18 cellular contexts compared by ENCODE assay signal in the genomic region with DNA sequence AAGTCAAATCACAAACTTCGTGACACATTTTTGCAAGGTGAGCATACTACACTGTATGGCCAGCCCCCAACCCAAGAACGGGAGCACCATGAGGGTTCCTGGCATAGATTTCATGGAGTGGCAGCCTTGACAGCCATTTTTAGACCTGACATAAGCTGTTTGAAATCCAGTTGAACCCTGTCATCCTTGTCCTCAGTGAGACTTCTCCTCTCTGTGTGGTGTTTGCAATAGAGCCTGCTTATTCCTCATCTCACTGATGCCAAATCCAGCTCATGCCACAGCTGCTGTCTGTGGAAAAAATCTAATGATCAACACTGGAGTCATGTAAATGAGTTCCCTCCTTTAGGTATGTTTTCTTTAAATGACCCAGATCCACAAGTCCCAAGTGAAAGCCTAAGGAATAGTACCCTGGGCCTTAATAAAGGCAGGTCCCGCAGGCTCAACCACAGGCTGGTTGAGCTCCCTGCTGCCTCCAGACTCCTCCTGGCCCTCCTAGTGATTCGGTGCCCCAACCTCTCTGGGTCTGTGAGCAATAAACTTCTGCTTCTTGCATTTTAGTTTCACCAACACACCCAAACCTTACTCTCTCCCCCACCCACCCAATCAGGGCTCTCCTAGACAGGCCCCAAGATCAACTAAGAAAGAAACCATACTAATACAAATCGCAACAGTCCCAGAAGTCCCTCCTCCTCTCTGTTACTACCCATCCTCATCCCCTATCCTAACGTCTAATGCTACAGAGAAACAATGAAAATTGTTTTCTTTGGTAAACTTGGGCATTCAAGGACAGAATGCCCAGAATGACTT. TPM values are rescaled to one million over a fixed set of nuclear protein-coding genes. Genes with fewer than 3 reads are reported as not detected.
DNase-seq lines count a peak whose midpoint lies in the region; ATAC-seq and TF ChIP-seq lines count a peak whose summit lies in the region.
"Had no signal": no experiment of that assay in that cellular context is flagged by ENCODE, and none has a peak within 500 bp of the region (broad histone marks: within the 10 kb centered on the region; RNA-seq: fewer than 3 reads in every experiment).

No MANE protein-coding gene starts in this region.

- no peak for TF ChIP-seq CTCF in RWPE1 (conservative IDR thresholded peaks at IDR 0.05; ENCODE audit: low read depth)

- 74 to 79% methylated on average over 6 of the region's 6 CpGs for WGBS in esophagus, 2 donors

- CTCF ChIA-PET in RWPE1 (lab: Yijun Ruan, JAX): interaction anchor here (0.6 to 0.8 kb wide), 2 partner anchors 53 to 287 kb away, joined by 3 to 4 read pairs; no protein-coding TSS in a partner anchor

- H3K4me1 ChIP-seq in esophagus (ENCODE audit: control insufficient read depth in 2 of 2, insufficient read depth in 2 of 2, low read length in 1 of 2): peaks cover 0 to 1% of the 10 kb centered on the region in 2 donors
- H3K4me1 ChIP-seq in skeletal muscle satellite cell (ENCODE audit: control insufficient read depth, insufficient read depth, low read length): peaks cover 20% of the 10 kb centered on the region
- H3K4me1 ChIP-seq: Peyer's patch had no signal

- peak overlapping the region; percentile 93 for H3K27ac ChIP-seq in RWPE1
- H3K27ac ChIP-seq in esophagus (ENCODE audit: low read depth in 2 of 2, low read length in 1 of 2): peak overlapping the region; percentile 11 to 45
- H3K27ac ChIP-seq: Peyer's patch, thoracic aorta had no signal

- peak overlapping the region; percentile 71 for H3K4me2 ChIP-seq in skeletal muscle satellite cell (ENCODE audit: low read length)

- no peaks in the 10 kb centered on the region for H3K9me3 ChIP-seq in esophagus (ENCODE audit: control insufficient read depth in 2 of 2, insufficient read depth in 1 of 2, low read depth in 1 of 2, low read length in 1 of 2)
- no peaks in the 10 kb centered on the region for H3K9me3 ChIP-seq in skeletal muscle satellite cell (replicated peaks; ENCODE audit: low read length)
- H3K9me3 ChIP-seq: Peyer's patch, thoracic aorta had no signal

- ATAC-seq in GM21529 (IDR thresholded peaks at IDR 0.05; ENCODE audit: unreplicated experiment) (peak; percentile 40), GM21528 (IDR thresholded peaks at IDR 0.05; ENCODE audit: low FRiP score, unreplicated experiment) (no peak), GM18868 (IDR thresholded peaks at IDR 0.05; ENCODE audit: unreplicated experiment) (no peak)
- ATAC-seq: K562, left colon, T-helper 17 cell had no signal

- POLR2A ChIA-PET in RWPE1 (lab: Yijun Ruan, JAX; ENCODE audit: low non-redundant PET): no interaction called here

- DNase-seq in RWPE1 (ENCODE audit: low spot score) (no peak), iPS-NIHi11 (ENCODE audit: low spot score) (no peak)
- DNase-seq: activated CD4-positive, CD25-positive, alpha-beta regulatory T cell; C1 segment of cervical spinal cord; left colon; NCI-H1048; NCI-H2081; Peyer's patch; stimulated activated CD4-positive, alpha-beta T cell treated with anti-CD3 and anti-CD28 coated beads, Interleukin-4, amount 100 ng/mL, for 1 hour; stimulated activated CD8-positive, alpha-beta memory T cell treated with anti-CD3 and anti-CD28 coated beads, Interleukin-4, amount 100 ng/mL, for 48 hours; T-helper 17 cell had no signal

- H3K27me3 ChIP-seq in esophagus (ENCODE audit: control insufficient read depth in 1 of 2, insufficient read depth in 2 of 2, low read length in 2 of 2) (no peaks in the 10 kb centered on the region), skeletal muscle satellite cell (ENCODE audit: control insufficient read depth, insufficient read depth, low read length) (no peaks in the 10 kb centered on the region)
- H3K27me3 ChIP-seq: Peyer's patch had no signal

- no peaks in the 10 kb centered on the region for H3K36me3 ChIP-seq in esophagus (ENCODE audit: control insufficient read depth in 2 of 2, insufficient read depth in 2 of 2, low read length in 1 of 2)
- H3K36me3 ChIP-seq in skeletal muscle satellite cell (ENCODE audit: insufficient read depth, low read length): no peaks in the 10 kb centered on the region
- H3K36me3 ChIP-seq: Peyer's patch, thoracic aorta had no signal

- peak overlapping the region; percentile 65 for H3K9ac ChIP-seq in skeletal muscle satellite cell (ENCODE audit: low read depth, low read length)

- H3K4me3 ChIP-seq in esophagus (ENCODE audit: low read depth in 1 of 2, low read length in 2 of 2) (no peak overlapping the region), skeletal muscle satellite cell (ENCODE audit: low read length) (peak overlapping the region; percentile 44)
- H3K4me3 ChIP-seq: K562, Peyer's patch, thoracic aorta had no signal

RNA-seq across cellular contexts. Expression of gene CREG2, which starts 8.4 kb away (rescaled TPM):
- polyA plus RNA-seq in esophagus: under 1 TPM in 1 of 2 donors, not detected in 1; 0.44 TPM
- 0.44 and 1.3 TPM in 2 replicates for total RNA-seq in skeletal muscle satellite cell (2012; rRNA removed)
- total RNA-seq: K562, thoracic aorta had no signal
- polyA plus RNA-seq: K562 had no signal
